In the genomic region with DNA sequence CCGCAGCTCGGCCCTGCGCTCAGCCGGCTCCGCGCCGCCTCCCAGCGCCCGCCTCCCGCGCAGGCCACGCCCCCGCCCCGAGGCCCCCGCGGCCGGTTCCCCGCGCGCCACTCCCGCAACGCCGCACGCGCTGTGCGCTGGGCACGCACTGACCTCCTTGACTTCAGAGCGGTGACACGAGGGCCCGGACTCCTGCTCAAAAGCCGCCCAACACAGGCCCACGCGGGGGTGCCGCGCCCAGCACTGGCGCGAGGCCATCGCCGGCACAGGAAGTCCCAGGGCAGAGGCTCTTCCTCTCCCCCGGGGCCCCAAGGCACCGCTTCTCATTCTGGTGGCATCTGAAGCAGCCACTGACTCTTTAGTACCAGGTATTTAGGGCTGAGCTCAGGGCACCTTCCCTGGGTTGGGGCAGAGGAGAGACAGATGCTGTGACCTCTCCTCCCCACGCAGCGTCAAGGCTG, we compare ENCODE assay signal across 8 cellular contexts. TPM values are rescaled to one million over a fixed set of nuclear protein-coding genes. Genes with fewer than 3 reads are reported as not detected.
DNase-seq lines count a peak whose midpoint lies in the region; ATAC-seq and TF ChIP-seq lines count a peak whose summit lies in the region.

No MANE protein-coding gene starts in this region.

- H3K9me3 ChIP-seq in right lobe of liver, result no peaks in the 10 kb centered on the region

- intact Hi-C loops in right lobe of liver (cut with DNase I), result loop anchor here in 1 of 2 donors (5.0 kb wide), 1 partner anchor 34 kb away; no protein-coding TSS in a partner anchor

- H3K36me3 Mint-ChIP-seq in chondrocyte (ENCODE audit: low read depth), result no peaks in the 10 kb centered on the region

- no peaks in the 10 kb centered on the region for H3K9me3 Mint-ChIP-seq in chondrocyte (ENCODE audit: low read depth)

- H3K4me3 ChIP-seq in right lobe of liver, result peak overlapping the region; percentile 48 to 70 (median 66)

- TF ChIP-seq POLR2A in right lobe of liver (IDR thresholded peaks at IDR 0.05), result no peak

- TF ChIP-seq CTCF in chondrocyte (IDR thresholded peaks at IDR 0.05), result no peak
- TF ChIP-seq CTCF in right lobe of liver (IDR thresholded peaks at IDR 0.05), result no peak

- H3K27ac Mint-ChIP-seq in chondrocyte (ENCODE audit: unreplicated experiment), result peak overlapping the region; percentile 97

- ATAC-seq in GM21619 (IDR thresholded peaks at IDR 0.05; ENCODE audit: unreplicated experiment), result peak; percentile 46
- peak; percentile 24 to 51 (median 28) for ATAC-seq in right lobe of liver

- H3K4me1 Mint-ChIP-seq in chondrocyte (ENCODE audit: low read depth), result peaks cover 75% of the 10 kb centered on the region

- peaks cover 0 to 37% (median 18%) of the 10 kb centered on the region in 4 donors for H3K4me1 ChIP-seq in right lobe of liver

- H3K4me3 Mint-ChIP-seq in chondrocyte (ENCODE audit: unreplicated experiment), result peak overlapping the region; percentile 66

- H3K36me3 ChIP-seq in right lobe of liver, result no peaks in the 10 kb centered on the region

- no peaks in the 10 kb centered on the region for H3K27me3 Mint-ChIP-seq in chondrocyte (ENCODE audit: low read depth)

- 7% methylated on average over 3 of the region's 43 CpGs for WGBS in right lobe of liver (ENCODE audit: insufficient coverage, low coverage, low lambda C conversion rate, missing lambda C conversion rate)

- peak overlapping the region; percentile 58 to 78 (median 70) for H3K27ac ChIP-seq in right lobe of liver

- DNase-seq in EH (ENCODE audit: low read depth) (peak; percentile 64), M059J (ENCODE audit: low read depth) (peak; percentile 79), chondrocyte (ENCODE audit: low spot score) (peak; percentile 72), right lobe of liver (peak; percentile 66 to 77 (median 70)), iPS-NIHi7 (ENCODE audit: extremely low spot score) (no peak)
- DNase-seq in activated CD4-positive, CD25-positive, alpha-beta regulatory T cell treated with anti-CD3 and anti-CD28 coated beads, Interleukin-2, amount 50 U/mL, for 72 hours, result peak; percentile 77
- peak; percentile 27 to 59 (median 38) for DNase-seq in stimulated activated CD4-positive, alpha-beta T cell treated with anti-CD3 and anti-CD28 coated beads, TNF-alpha, amount 100 ng/mL, for 1 hour (ENCODE audit: low read depth in 3 of 3, low spot score in 1 of 3)

- no peaks in the 10 kb centered on the region for H3K27me3 ChIP-seq in right lobe of liver

RNA-seq across cellular contexts. Expression of a gene that starts 12.4 kb away (rescaled TPM):
- 8.0 and 13.9 TPM in 2 replicates for total RNA-seq in M059J (2014; rRNA removed; shearing (Covaris generic))
- total RNA-seq in chondrocyte (35.5 to 39.8 TPM (median 38.6 TPM) in 3 replicates), right lobe of liver (10 to 100 TPM; 12.6 to 52.5 (median 25.3) TPM)
